Comparison of ENCODE assay signal across 8 cellular contexts in the genomic region with DNA sequence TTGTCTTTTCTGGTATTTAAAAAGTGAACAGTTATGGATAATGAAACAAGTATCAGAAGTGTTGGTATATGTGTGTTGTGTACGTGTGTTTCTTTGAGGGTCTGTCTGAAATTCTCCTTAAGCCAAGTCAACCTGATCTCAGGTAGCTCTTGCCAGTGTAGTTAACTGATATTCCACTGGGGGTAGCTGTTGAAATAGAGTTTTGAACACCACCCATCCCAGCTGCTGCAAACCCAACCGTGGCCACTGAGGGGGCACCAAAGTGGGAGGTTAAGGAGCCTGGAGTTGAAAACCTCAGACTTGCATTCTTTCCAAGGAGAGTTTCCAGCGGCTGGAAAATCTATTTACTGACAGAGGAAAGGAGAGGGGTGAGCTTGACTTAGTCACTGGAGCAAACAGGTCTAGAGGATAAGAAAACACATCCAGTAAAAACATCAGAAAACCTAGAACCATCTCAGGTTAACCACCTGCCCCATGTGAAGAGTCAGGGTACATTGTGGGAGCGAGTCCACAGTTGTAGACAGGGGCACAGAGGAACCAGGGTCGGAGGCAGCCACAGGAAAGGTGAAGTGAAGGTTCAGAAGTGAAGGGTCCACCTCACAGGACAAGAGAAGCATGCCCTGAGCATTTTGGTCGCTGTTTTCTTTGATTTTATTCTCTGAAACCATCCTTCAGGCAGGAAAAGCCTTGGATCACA. TPM values are rescaled to one million over a fixed set of nuclear protein-coding genes. Genes with fewer than 3 reads are reported as not detected.
DNase-seq lines count a peak whose midpoint lies in the region; ATAC-seq and TF ChIP-seq lines count a peak whose summit lies in the region.

No MANE protein-coding gene starts in this region.

- H3K27ac Mint-ChIP-seq in H9, result peak overlapping the region in 2 of 3 experiments; percentile 30 to 69; a peak in 3 of 7 replicates

- H2AK5ac ChIP-seq in H9 (ENCODE audit: insufficient read length, low read length), result no peak overlapping the region

- no peaks in the 10 kb centered on the region for H3K79me2 ChIP-seq in H9 (ENCODE audit: insufficient read depth, low read length)

- H2BK12ac ChIP-seq in H9 (ENCODE audit: insufficient read length, low read depth, low read length), result no peak overlapping the region

- DNase-seq in heart left ventricle (no peak), cardiac septum (ENCODE audit: low spot score) (no peak), H9 (peak; percentile 85), LNCaP clone FGC (ENCODE audit: low read depth) (no peak), SK-N-MC (ENCODE audit: low read depth, low spot score) (peak; percentile 20), ecto neural progenitor cell (ENCODE audit: low spot score) (peak; percentile 75), omental fat pad (ENCODE audit: low spot score) (no peak), DMS79 (lab: John Stamatoyannopoulos, UW) (no peak)

- no peaks in the 10 kb centered on the region for H3K9me3 Mint-ChIP-seq in H9

- H3K36me3 ChIP-seq in heart left ventricle (no peaks in the 10 kb centered on the region), SK-N-MC (ENCODE audit: insufficient read depth, low read length) (no peaks in the 10 kb centered on the region)

- H3K9me3 ChIP-seq in heart left ventricle (no peaks in the 10 kb centered on the region), H9 (ENCODE audit: control insufficient read depth, low read depth, low read length) (no peaks in the 10 kb centered on the region), SK-N-MC (ENCODE audit: low read depth, low read length) (no peaks in the 10 kb centered on the region)

- H3T11ph ChIP-seq in H9 (ENCODE audit: low read length), result no peak overlapping the region

- H4K20me1 ChIP-seq in H9 (ENCODE audit: control insufficient read depth, insufficient read depth, insufficient read length), result no peaks in the 10 kb centered on the region

- H3K18ac ChIP-seq in H9 (ENCODE audit: insufficient read length, low read depth, low read length), result no peak overlapping the region

- ATAC-seq in heart left ventricle (peak in 2 of 4 donors; percentile 38 to 55), omental fat pad (ENCODE audit: low FRiP score) (peak; percentile 54)

- no peak overlapping the region for H3K4me2 ChIP-seq in H9 (ENCODE audit: insufficient read depth, insufficient read length, low read length)

- H2BK120ac ChIP-seq in H9 (ENCODE audit: low read depth, low read length, poor library complexity, severe bottlenecking), result no peak overlapping the region

- no peak overlapping the region for H3K14ac ChIP-seq in H9 (ENCODE audit: insufficient read depth, low read length)

- peaks cover 5 to 6% of the 10 kb centered on the region in 2 experiments for H3K4me1 Mint-ChIP-seq in H9

- no peaks in the 10 kb centered on the region for H3K23me2 ChIP-seq in H9 (ENCODE audit: insufficient read length, low read depth, low read length, poor library complexity, severe bottlenecking)

- peak overlapping the region in 1 of 2 experiments; percentile 26; a peak in 1 of 5 replicates for H3K4me3 Mint-ChIP-seq in H9

- peak overlapping the region; percentile 43 for H2AFZ ChIP-seq in H9 (ENCODE audit: low read length)

- H2BK5ac ChIP-seq in H9 (ENCODE audit: insufficient read length, low read length), result no peak overlapping the region

- no peak overlapping the region for H3K56ac ChIP-seq in H9 (ENCODE audit: insufficient read length, low read depth, low read length)

- 31 to 35% (median 33%) methylated on average over 6 of the region's 6 CpGs for WGBS in heart left ventricle, 4 donors
- no CpG with 5 or more reads among the region's 6 CpGs for WGBS in H9 (ENCODE audit: extremely low coverage, insufficient read length, low lambda C conversion rate)

- H3K4me3 ChIP-seq in heart left ventricle (no peak overlapping the region), LNCaP clone FGC (ENCODE audit: low read depth, low read length) (no peak overlapping the region), SK-N-MC (no peak overlapping the region)

- H3K27me3 Mint-ChIP-seq in H9 (ENCODE audit: low read depth), result no peaks in the 10 kb centered on the region

- no peak overlapping the region for H2BK20ac ChIP-seq in H9 (ENCODE audit: low read depth, low read length, poor library complexity, severe bottlenecking)

- no peak overlapping the region for H4K91ac ChIP-seq in H9 (ENCODE audit: insufficient read length, low read depth, low read length)

- H3K4me1 ChIP-seq in heart left ventricle (no peaks in the 10 kb centered on the region), H9 (ENCODE audit: insufficient read depth, low read length) (no peaks in the 10 kb centered on the region)

- H2BK15ac ChIP-seq in H9 (ENCODE audit: low read depth, low read length), result no peak overlapping the region

- no peak overlapping the region for H3K4ac ChIP-seq in H9 (ENCODE audit: low read depth, low read length)

- H4K5ac ChIP-seq in H9 (ENCODE audit: insufficient read length, low read depth, low read length), result no peak overlapping the region

- H3K36me3 Mint-ChIP-seq in H9 (ENCODE audit: insufficient read depth in 1 of 3, low read depth in 3 of 3), result no peaks in the 10 kb centered on the region

- H3K9ac ChIP-seq in H9 (ENCODE audit: extremely low read depth, insufficient read length, low read length), result no peak overlapping the region
- H3K9ac ChIP-seq in SK-N-MC (ENCODE audit: insufficient read length), result no peak overlapping the region

- intact Hi-C loops in heart left ventricle (cut with DNase I) (loop anchor here in 6 of 10 donors (10.0 kb wide), 3 partner anchors 645 to 665 kb away; partner anchors contain the start of gene DDX10 (in 1 of the 6)), cardiac septum (cut with DNase I) (loop anchor here (10.0 kb wide), 1 partner anchor 225 kb away; the partner anchor contains the start of genes ATM and NPAT)

- H3K27me3 ChIP-seq in heart left ventricle (no peaks in the 10 kb centered on the region), H9 (ENCODE audit: insufficient read depth, low read length) (no peaks in the 10 kb centered on the region)

- H3K27ac ChIP-seq in heart left ventricle (no peak overlapping the region), H9 (ENCODE audit: insufficient read length, low read depth, low read length) (no peak overlapping the region), SK-N-MC (no peak overlapping the region)

- TF ChIP-seq POLR2A in heart left ventricle (IDR thresholded peaks at IDR 0.05), result no peak

- H3K79me1 ChIP-seq in H9 (ENCODE audit: insufficient read depth, low read depth, low read length, poor library complexity, severe bottlenecking), result no peaks in the 10 kb centered on the region

- no peak overlapping the region for H4K8ac ChIP-seq in H9 (replicated peaks; ENCODE audit: insufficient read length, low read depth, low read length)

- no peak overlapping the region for H3K23ac ChIP-seq in H9 (ENCODE audit: insufficient read length, low read depth, low read length)

- TF ChIP-seq CTCF in heart left ventricle (IDR thresholded peaks at IDR 0.05) (peak in 9 of 12 donors; percentile 7 to 40 (median 18)), H9 (conservative IDR thresholded peaks at IDR 0.05) (peak; percentile 90), LNCaP clone FGC (IDR thresholded peaks at IDR 0.05; ENCODE audit: control insufficient read depth, extremely low read depth, insufficient read depth) (peak; percentile 56), omental fat pad (IDR thresholded peaks at IDR 0.05) (no peak)

RNA-seq across cellular contexts. Expression of gene CUL5, which starts 8.8 kb away (rescaled TPM):
- 10 to 100 TPM; 22.0 to 46.0 (median 36.8) TPM for total RNA-seq in heart left ventricle
- polyA plus RNA-seq in heart left ventricle, result 10 to 100 TPM in 1 of 2 donors, 1 to 10 TPM in 1; 6.0 to 12.1 TPM
- total RNA-seq in cardiac septum, result 37.5 TPM
- total RNA-seq in H9 (2021), result 37.3 and 37.7 TPM in 2 replicates
- 10 to 100 TPM; 21.7 to 44.6 (median 28.1) TPM for total RNA-seq in omental fat pad

Comparison
In these comparisons a context has a peak if more than half of its experiments do, and no peak if none do; other contexts are left out.
1. DNase-seq: peak in H9 (single experiment), SK-N-MC (single experiment) and ecto neural progenitor cell (single experiment); none in heart left ventricle (0 of 5), cardiac septum (single experiment), LNCaP clone FGC (single experiment), omental fat pad (single experiment) and DMS79 (single experiment).
2. CTCF ChIP-seq: peak in heart left ventricle (9 of 12), H9 (single experiment) and LNCaP clone FGC (single experiment); none in omental fat pad (0 of 3).